In the genomic region with DNA sequence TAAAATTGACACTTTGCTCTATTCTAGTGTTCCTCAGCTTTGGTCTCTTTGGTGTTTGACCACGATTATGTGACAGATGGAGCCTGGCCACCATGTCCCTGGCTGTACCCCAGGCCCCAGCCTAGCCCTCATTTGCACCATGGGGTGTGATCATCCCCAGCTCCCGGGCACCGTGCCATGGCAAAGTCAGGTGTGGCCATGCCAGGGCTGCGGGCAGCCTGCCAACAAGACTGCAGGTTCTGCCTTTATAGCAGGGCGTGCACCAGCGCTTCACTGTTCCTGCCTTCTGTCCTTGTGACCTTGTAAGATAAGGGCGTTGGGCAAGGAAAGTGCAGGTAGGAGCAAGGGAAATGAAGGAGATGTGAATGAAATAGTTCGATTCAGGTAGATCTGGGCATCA, we compare ENCODE assay signal across 13 cellular contexts. TPM values are rescaled to one million over a fixed set of nuclear protein-coding genes. Genes with fewer than 3 reads are reported as not detected.
DNase-seq lines count a peak whose midpoint lies in the region; ATAC-seq, FAIRE-seq and TF ChIP-seq lines count a peak whose summit lies in the region.
"Had no signal": no experiment of that assay in that cellular context is flagged by ENCODE, and none has a peak within 500 bp of the region (broad histone marks: within the 10 kb centered on the region; RNA-seq: fewer than 3 reads in every experiment).

No MANE protein-coding gene starts in this region.

- no peak overlapping the region for H4K5ac ChIP-seq in mesendoderm (ENCODE audit: low read length)

- 7 to 12% methylated on average over 8 of the region's 8 CpGs for WGBS in pancreas, 2 donors
- WGBS in mesendoderm (ENCODE audit: extremely low coverage, insufficient coverage, low lambda C conversion rate): no CpG with 5 or more reads among the region's 8 CpGs

- H3K4me3 ChIP-seq in pancreas: no peak overlapping the region
- no peak overlapping the region for H3K4me3 ChIP-seq in mesendoderm (ENCODE audit: low read length)

- DNase-seq in G401 (ENCODE audit: low spot score) (peak; percentile 97), NCI-H2171 (lab: John Stamatoyannopoulos, UW) (peak; percentile 98), cerebellar cortex (ENCODE audit: low spot score) (peak; percentile 96), pancreas (peak; percentile 92 to 100 (median 96)), CD1c-positive myeloid dendritic cell (ENCODE audit: extremely low spot score) (no peak), mesendoderm (no peak)
- DNase-seq: activated T-cell treated with anti-CD3 and anti-CD28 coated beads for 4 hours; central memory CD4-positive, alpha-beta T cell; H7; stimulated activated naive B cell treated with anti-CD40 and anti-IgM and Interleukin-4, amounts not matched to agents 10 μg/mL and 1 μg/mL and 100 μg/mL, for 72 hours had no signal

- H2AK5ac ChIP-seq in mesendoderm (ENCODE audit: low read length): no peak overlapping the region

- H3K4me1 ChIP-seq in pancreas (peaks cover 0 to 4% (median 0%) of the 10 kb centered on the region in 3 donors), mesendoderm (ENCODE audit: control insufficient read depth, low read depth, low read length) (no peaks in the 10 kb centered on the region)

- intact Hi-C loops in pancreas (cut with DNase I): no loop called here

- no peak overlapping the region for H3K23ac ChIP-seq in mesendoderm (ENCODE audit: low read length)

- H3K9ac ChIP-seq in mesendoderm (ENCODE audit: low read length): no peak overlapping the region

- H3K4ac ChIP-seq in mesendoderm (ENCODE audit: low read depth, low read length): no peak overlapping the region

- peak; percentile 32 for FAIRE-seq in pancreas (lab: Jason Lieb, UNC)

- H3K79me2 ChIP-seq in mesendoderm (ENCODE audit: control insufficient read depth, insufficient read depth, low read length): no peaks in the 10 kb centered on the region

- peak; percentile 94 to 98 (median 96) for ATAC-seq in pancreas
- ATAC-seq in GM18868 (IDR thresholded peaks at IDR 0.05; ENCODE audit: unreplicated experiment): no peak
- no peak for ATAC-seq in GM19035 (IDR thresholded peaks at IDR 0.05; ENCODE audit: unreplicated experiment)
- ATAC-seq: stimulated activated naive B cell treated with anti-CD40 and anti-IgM and Interleukin-4, amounts not matched to agents 10 μg/mL and 1 μg/mL and 100 μg/mL, for 72 hours had no signal

- H3K18ac ChIP-seq in mesendoderm (ENCODE audit: low read length): no peak overlapping the region

- H3K56ac ChIP-seq in mesendoderm (ENCODE audit: low read length): no peak overlapping the region

- no peaks in the 10 kb centered on the region for H3K9me3 ChIP-seq in pancreas

- no peak overlapping the region for H4K8ac ChIP-seq in mesendoderm (ENCODE audit: low read depth, low read length)

- H3K27ac ChIP-seq in pancreas (no peak overlapping the region), mesendoderm (ENCODE audit: low read depth, low read length) (no peak overlapping the region)

- no peak overlapping the region for H2BK15ac ChIP-seq in mesendoderm (replicated peaks; ENCODE audit: low read depth)

- no peaks in the 10 kb centered on the region for H3K79me1 ChIP-seq in mesendoderm (ENCODE audit: low read length)

- no peak overlapping the region for H3K4me2 ChIP-seq in mesendoderm (ENCODE audit: low read length)

- no peak overlapping the region for H2BK5ac ChIP-seq in mesendoderm (ENCODE audit: low read length)

- no peak overlapping the region for H2BK120ac ChIP-seq in mesendoderm (ENCODE audit: low read depth, low read length)

- H3K36me3 ChIP-seq in pancreas (no peaks in the 10 kb centered on the region), mesendoderm (ENCODE audit: control insufficient read depth, insufficient read depth, low read length) (no peaks in the 10 kb centered on the region)

- TF ChIP-seq CTCF in pancreas (IDR thresholded peaks at IDR 0.05): no peak

- H3K27me3 ChIP-seq in pancreas (no peaks in the 10 kb centered on the region), mesendoderm (ENCODE audit: insufficient read depth, low read length, poor library complexity) (no peaks in the 10 kb centered on the region)

- in situ Hi-C loops in G401 (cut with HindIII; ENCODE audit: low sequenced_read_pairs): no loop called here

RNA-seq across cellular contexts. Expression of a gene that starts 22.4 kb away (rescaled TPM):
- not detected in 2 replicates for total RNA-seq in G401 (2014; rRNA removed; shearing (Covaris generic))
- total RNA-seq in pancreas: 1 to 10 TPM in 1 of 6 donors, under 1 TPM in 4, not detected in 1; 0.24 to 1.1 (median 0.64) TPM
- under 1 TPM in 1 of 2 donors, not detected in 1; 0.07 TPM for polyA plus RNA-seq in pancreas
- not detected for polyA plus RNA-seq in mesendoderm (2013, experiment 1 of 2)
- polyA plus RNA-seq in mesendoderm (2013, experiment 2 of 2): not detected
- total RNA-seq: H7, NCI-H460 had no signal

RNA-seq across cellular contexts. Expression of a gene that starts 47.1 kb away (rescaled TPM):
- total RNA-seq in G401 (2014; rRNA removed; shearing (Covaris generic)): 6.4 and 8.9 TPM in 2 replicates
- 10 to 100 TPM in 1 of 6 donors, 1 to 10 TPM in 4, under 1 TPM in 1; 0.60 to 10.2 (median 2.7) TPM for total RNA-seq in pancreas
- 1 to 10 TPM; 2.4 to 4.7 TPM for polyA plus RNA-seq in pancreas
- polyA plus RNA-seq in mesendoderm (2013, experiment 1 of 2): 8.4 TPM
- polyA plus RNA-seq in mesendoderm (2013, experiment 2 of 2): 9.6 TPM

Comparison
In these comparisons a context has a peak if more than half of its experiments do, and no peak if none do; other contexts are left out.
1. DNase-seq: peak in G401 (single experiment), NCI-H2171 (single experiment), cerebellar cortex (single experiment) and pancreas (6 of 6); none in CD1c-positive myeloid dendritic cell (single experiment) and mesendoderm (single experiment).
2. ATAC-seq: peak in pancreas (4 of 4); none in GM18868 (single experiment) and GM19035 (single experiment).